17 cellular contexts compared by ENCODE assay signal in the genomic region with DNA sequence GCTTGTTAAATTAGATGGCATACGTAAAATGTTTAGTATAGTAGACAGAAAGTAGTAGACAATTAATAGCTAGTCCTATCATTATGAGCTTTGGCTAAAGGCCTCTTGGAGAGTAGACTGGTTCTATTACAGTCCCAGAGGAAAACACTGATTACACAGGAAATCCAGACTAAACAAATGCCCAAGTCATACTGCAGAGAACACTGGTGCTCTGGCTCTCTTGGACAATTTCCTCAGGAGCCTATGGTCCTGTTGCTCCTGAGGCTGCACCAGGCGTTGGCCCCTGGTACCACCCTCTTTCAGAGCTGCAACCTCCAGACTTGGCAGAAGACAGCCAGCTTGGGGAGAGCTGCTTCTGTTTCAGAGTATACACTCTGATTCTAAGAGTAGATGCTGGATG. TPM values are rescaled to one million over a fixed set of nuclear protein-coding genes. Genes with fewer than 3 reads are reported as not detected.
A peak's percentile ranks its signal among the peaks of the same experiment; 100 is the strongest.
DNase-seq lines count a peak whose midpoint lies in the region; ATAC-seq, FAIRE-seq and TF ChIP-seq lines count a peak whose summit lies in the region.
"Had no signal": no experiment of that assay in that cellular context is flagged by ENCODE, and none has a peak within 500 bp of the region (broad histone marks: within the 10 kb centered on the region; RNA-seq: fewer than 3 reads in every experiment).

No MANE protein-coding gene starts in this region.

- peaks cover 37% of the 10 kb centered on the region for H3K4me1 Mint-ChIP-seq in dendritic cell treated with granulocyte-macrophage colony-stimulating factor and Interleukin-4, amounts not matched to agents 40 ng/mL and 50 ng/mL, for 4 days (ENCODE audit: low read depth)
- no peaks in the 10 kb centered on the region for H3K4me1 Mint-ChIP-seq in stimulated activated memory B cell treated with anti-CD40 and anti-IgM and Interleukin-4, amounts not matched to agents 10 μg/mL and 1 μg/mL and 100 μg/mL, for 72 hours

- no peak overlapping the region for H3K9ac ChIP-seq in kidney (ENCODE audit: low read length in 2 of 2)

- FAIRE-seq in kidney (lab: Jason Lieb, UNC), result no peak
- FAIRE-seq: H1, K562 had no signal

- ATAC-seq in left cardiac atrium (peak; percentile 3 to 10), Right ventricle myocardium superior (ENCODE audit: poor library complexity) (no peak)
- no peak for ATAC-seq in stimulated activated memory B cell treated with anti-CD40 and anti-IgM and Interleukin-4, amounts not matched to agents 10 μg/mL and 1 μg/mL and 100 μg/mL, for 72 hours
- ATAC-seq: K562 had no signal

- no peak overlapping the region for H3K4me3 ChIP-seq in kidney (ENCODE audit: low read length in 2 of 2)
- H3K4me3 ChIP-seq: K562, SJCRH30 had no signal

- no peaks in the 10 kb centered on the region for H3K9me3 ChIP-seq in kidney (ENCODE audit: control insufficient read depth in 1 of 2, low read length in 2 of 2)
- H3K9me3 ChIP-seq: SJCRH30 had no signal

- peak overlapping the region; percentile 78 for H3K27ac Mint-ChIP-seq in dendritic cell treated with granulocyte-macrophage colony-stimulating factor and Interleukin-4, amounts not matched to agents 40 ng/mL and 50 ng/mL, for 4 days
- peak overlapping the region; percentile 42 for H3K27ac Mint-ChIP-seq in stimulated activated memory B cell treated with anti-CD40 and anti-IgM and Interleukin-4, amounts not matched to agents 10 μg/mL and 1 μg/mL and 100 μg/mL, for 72 hours

- H3K27ac ChIP-seq in kidney (ENCODE audit: low read depth in 2 of 2, low read length in 2 of 2), result no peak overlapping the region
- H3K27ac ChIP-seq: SJCRH30 had no signal

- TF ChIP-seq CTCF in GM13976 (IDR thresholded peaks at IDR 0.05; ENCODE audit: borderline replicate concordance, control extremely low read depth, extremely low read depth, insufficient read depth, missing control alignments) (no peak), kidney (IDR thresholded peaks at IDR 0.05; ENCODE audit: borderline replicate concordance, extremely low read depth, insufficient read depth) (no peak)

- peaks cover 0 to 2% of the 10 kb centered on the region in 2 donors for H3K4me1 ChIP-seq in kidney (ENCODE audit: control insufficient read depth in 1 of 2, insufficient read depth in 1 of 2, low read depth in 1 of 2, low read length in 2 of 2)
- H3K4me1 ChIP-seq: SJCRH30 had no signal

- peaks cover 94% of the 10 kb centered on the region for H3K36me3 Mint-ChIP-seq in dendritic cell treated with granulocyte-macrophage colony-stimulating factor and Interleukin-4, amounts not matched to agents 40 ng/mL and 50 ng/mL, for 4 days (ENCODE audit: low read depth)
- H3K36me3 Mint-ChIP-seq in stimulated activated memory B cell treated with anti-CD40 and anti-IgM and Interleukin-4, amounts not matched to agents 10 μg/mL and 1 μg/mL and 100 μg/mL, for 72 hours, result peaks cover 57% of the 10 kb centered on the region

- peaks cover 50 to 53% of the 10 kb centered on the region in 2 donors for H3K36me3 ChIP-seq in kidney (ENCODE audit: control insufficient read depth in 1 of 2, insufficient read depth in 2 of 2, low read length in 2 of 2)

- intact Hi-C loops in left cardiac atrium (cut with DNase I) (no loop called here), Right ventricle myocardium superior (cut with DNase I) (no loop called here), kidney (cut with DNase I) (no loop called here)
- intact Hi-C loops in dendritic cell treated with granulocyte-macrophage colony-stimulating factor and Interleukin-4, amounts not matched to agents 40 ng/mL and 50 ng/mL, for 4 days (cut with micrococcal nuclease), result loop anchor here (10.0 kb wide), 1 partner anchor 47 kb away; no protein-coding TSS in a partner anchor

- no peaks in the 10 kb centered on the region for H3K27me3 Mint-ChIP-seq in dendritic cell treated with granulocyte-macrophage colony-stimulating factor and Interleukin-4, amounts not matched to agents 40 ng/mL and 50 ng/mL, for 4 days
- H3K27me3 Mint-ChIP-seq in stimulated activated memory B cell treated with anti-CD40 and anti-IgM and Interleukin-4, amounts not matched to agents 10 μg/mL and 1 μg/mL and 100 μg/mL, for 72 hours, result no peaks in the 10 kb centered on the region
- H3K27me3 Mint-ChIP-seq: CD4-positive, CD25-positive, alpha-beta regulatory T cell had no signal

- no peak overlapping the region for H3K4me3 Mint-ChIP-seq in dendritic cell treated with granulocyte-macrophage colony-stimulating factor and Interleukin-4, amounts not matched to agents 40 ng/mL and 50 ng/mL, for 4 days
- H3K4me3 Mint-ChIP-seq in stimulated activated memory B cell treated with anti-CD40 and anti-IgM and Interleukin-4, amounts not matched to agents 10 μg/mL and 1 μg/mL and 100 μg/mL, for 72 hours, result no peak overlapping the region
- H3K4me3 Mint-ChIP-seq: CD4-positive, CD25-positive, alpha-beta regulatory T cell had no signal

- DNase-seq in left cardiac atrium (no peak), Right ventricle myocardium superior (no peak), GM13976 (ENCODE audit: low spot score) (peak; percentile 3), kidney (no peak)
- DNase-seq in stimulated activated naive CD4-positive, alpha-beta T cell (lab: John Stamatoyannopoulos, UW), result no peak
- DNase-seq in activated CD4-positive, alpha-beta T cell treated with anti-CD3 and anti-CD28 coated beads for 4 hours, result no peak
- DNase-seq: CD4-positive, CD25-positive, alpha-beta regulatory T cell; MV-4-11; NCI-H1417 treated with DMSO at 0.1 percent for 48 hours; NCI-H1930; NCI-H774; RPMI8226; SJCRH30 had no signal

- H3K9me3 Mint-ChIP-seq in dendritic cell treated with granulocyte-macrophage colony-stimulating factor and Interleukin-4, amounts not matched to agents 40 ng/mL and 50 ng/mL, for 4 days, result no peaks in the 10 kb centered on the region
- H3K9me3 Mint-ChIP-seq in stimulated activated memory B cell treated with anti-CD40 and anti-IgM and Interleukin-4, amounts not matched to agents 10 μg/mL and 1 μg/mL and 100 μg/mL, for 72 hours, result no peaks in the 10 kb centered on the region
- H3K9me3 Mint-ChIP-seq: CD4-positive, CD25-positive, alpha-beta regulatory T cell had no signal

- in situ Hi-C loops in GM13976 (cut with MboI; ENCODE audit: low sequenced_read_pairs, unreplicated experiment), result no loop called here

RNA-seq across cellular contexts. Expression of gene STAT1, which starts 41.8 kb away (rescaled TPM):
- total RNA-seq in left cardiac atrium (10 to 100 TPM; 37.3 to 76.7 TPM), Right ventricle myocardium superior (31.5 TPM), kidney (121 TPM)
- 37.5 TPM for polyA plus RNA-seq in kidney (ENCODE audit: insufficient read depth, low read depth, low replicate concordance)

Comparison
In these comparisons a context has a peak if more than half of its experiments do, and no peak if none do; other contexts are left out.
1. ATAC-seq: peak in left cardiac atrium (2 of 2); none in Right ventricle myocardium superior (single experiment) and stimulated activated memory B cell treated with anti-CD40 and anti-IgM and Interleukin-4, amounts not matched to agents 10 μg/mL and 1 μg/mL and 100 μg/mL, for 72 hours (single experiment).